In genomic region chr17:32386844-32387243, GRCh38 we compare ENCODE assay signal across 23 cellular contexts. TPM values are rescaled to one million over a fixed set of nuclear protein-coding genes. Genes with fewer than 3 reads are reported as not detected.
DNase-seq lines count a peak whose midpoint lies in the region; ATAC-seq and TF ChIP-seq lines count a peak whose summit lies in the region.
"Had no signal": no experiment of that assay in that cellular context is flagged by ENCODE, and none has a peak within 500 bp of the region (broad histone marks: within the 10 kb centered on the region; RNA-seq: fewer than 3 reads in every experiment).

No MANE protein-coding gene starts in this region.

- no peak overlapping the region for H3K4me3 Mint-ChIP-seq in activated T-cell treated with anti-CD3 and anti-CD28 coated beads, Interleukin-2, amount 50 U/mL, for 72 hours
- H3K4me3 Mint-ChIP-seq: activated B cell treated with CpG ODN at 0.5 μM for 24 hours; activated T-helper 1 cell treated with anti-CD3 and anti-CD28 coated beads, Interleukin-12 subunit alpha, Interleukin-12 subunit beta, Interleukin-2, Interleukin-4 antibody, amounts not matched to agents 30 ng/mL and 10 ng/mL and 1 ng/mL, durations not matched to agents 14 hours and 24 hours and 36 hours; stimulated activated memory B cell treated with anti-CD40 and anti-IgM and Interleukin-4, amounts not matched to agents 10 μg/mL and 1 μg/mL and 100 μg/mL, for 72 hours had no signal

- no peak for DNase-seq in activated T-cell treated with anti-CD3 and anti-CD28 coated beads, Interleukin-2, amount 50 U/mL, for 72 hours
- no peak for DNase-seq in activated T-cell treated with anti-CD3 and anti-CD28 coated beads, Interleukin-2, amount 50 U/mL, for 48 hours
- DNase-seq in RWPE2 (ENCODE audit: low spot score) (no peak), fibroblast of mammary gland (ENCODE audit: low read depth) (peak; percentile 25), renal cortical epithelial cell (ENCODE audit: low read depth) (peak; percentile 49), SHP77 treated with DMSO at 0.1 percent for 48 hours (lab: John Stamatoyannopoulos, UW) (no peak), NCI-H1694 treated with DMSO at 0.1 percent for 48 hours (lab: John Stamatoyannopoulos, UW) (no peak), globus pallidus (ENCODE audit: low spot score) (no peak)
- DNase-seq: activated B cell treated with CpG ODN at 0.5 μM for 24 hours; effector memory CD4-positive, alpha-beta T cell; midbrain; NCI-H1105; NCI-H2081; NCI-H510A treated with DMSO at 0.1 percent for 48 hours; RPMI8226; stimulated activated CD4-positive, alpha-beta T cell treated with anti-CD3 and anti-CD28 coated beads, Interleukin-1b, Interleukin-23, amount 100 ng/mL, for 48 hours; T-helper 9 cell; testis had no signal

- H3K36me3 Mint-ChIP-seq in activated T-cell treated with anti-CD3 and anti-CD28 coated beads, Interleukin-2, amount 50 U/mL, for 72 hours (ENCODE audit: insufficient read depth in 2 of 2) = peaks cover 4 to 9% of the 10 kb centered on the region in 2 donors

- no peaks in the 10 kb centered on the region for H3K27me3 ChIP-seq in RWPE2 (ENCODE audit: insufficient read depth, poor library complexity, severe bottlenecking)
- H3K27me3 ChIP-seq: BLaER1 treated with 17β-estradiol and CSF1 and Interleukin-3, amounts not matched to agents 10 nM and 100 nM; testis; vagina had no signal

- no peaks in the 10 kb centered on the region for H3K4me1 ChIP-seq in RWPE2 (ENCODE audit: insufficient read depth, poor library complexity, severe bottlenecking)
- H3K4me1 ChIP-seq: testis, vagina had no signal

- no peak overlapping the region for H3K4me3 ChIP-seq in RWPE2 (ENCODE audit: severe bottlenecking)
- no peak overlapping the region for H3K4me3 ChIP-seq in fibroblast of mammary gland (ENCODE audit: control insufficient read depth, low read depth, low read length)
- H3K4me3 ChIP-seq: BLaER1 treated with 17β-estradiol and CSF1 and Interleukin-3, amounts not matched to agents 10 nM and 100 nM; skin epidermis; testis; vagina had no signal

- peak; percentile 61 to 66 for ATAC-seq in activated T-cell treated with anti-CD3 and anti-CD28 coated beads, Interleukin-2, amount 50 U/mL, for 72 hours (replicated peaks in 1 of 2)
- peak; percentile 83 for ATAC-seq in RWPE2 (ENCODE audit: low read depth)
- ATAC-seq: stimulated activated memory B cell treated with anti-CD40 and anti-IgM and Interleukin-4, amounts not matched to agents 10 μg/mL and 1 μg/mL and 100 μg/mL, for 72 hours had no signal

- H3K9me3 Mint-ChIP-seq in activated T-cell treated with anti-CD3 and anti-CD28 coated beads, Interleukin-2, amount 50 U/mL, for 72 hours = no peaks in the 10 kb centered on the region
- H3K9me3 Mint-ChIP-seq: activated B cell treated with CpG ODN at 0.5 μM for 24 hours; activated T-helper 1 cell treated with anti-CD3 and anti-CD28 coated beads, Interleukin-12 subunit alpha, Interleukin-12 subunit beta, Interleukin-2, Interleukin-4 antibody, amounts not matched to agents 30 ng/mL and 10 ng/mL and 1 ng/mL, durations not matched to agents 14 hours and 24 hours and 36 hours; stimulated activated memory B cell treated with anti-CD40 and anti-IgM and Interleukin-4, amounts not matched to agents 10 μg/mL and 1 μg/mL and 100 μg/mL, for 72 hours had no signal

- H3K4me1 Mint-ChIP-seq in activated T-cell treated with anti-CD3 and anti-CD28 coated beads, Interleukin-2, amount 50 U/mL, for 72 hours (ENCODE audit: low read depth) = peaks cover 11% of the 10 kb centered on the region
- H3K4me1 Mint-ChIP-seq: activated B cell treated with CpG ODN at 0.5 μM for 24 hours; stimulated activated memory B cell treated with anti-CD40 and anti-IgM and Interleukin-4, amounts not matched to agents 10 μg/mL and 1 μg/mL and 100 μg/mL, for 72 hours had no signal

- no peaks in the 10 kb centered on the region for H3K27me3 Mint-ChIP-seq in activated T-cell treated with anti-CD3 and anti-CD28 coated beads, Interleukin-2, amount 50 U/mL, for 72 hours (ENCODE audit: low read depth)
- H3K27me3 Mint-ChIP-seq: activated B cell treated with CpG ODN at 0.5 μM for 24 hours; stimulated activated memory B cell treated with anti-CD40 and anti-IgM and Interleukin-4, amounts not matched to agents 10 μg/mL and 1 μg/mL and 100 μg/mL, for 72 hours had no signal

- H3K27ac ChIP-seq in RWPE2 (ENCODE audit: poor library complexity, severe bottlenecking) = no peak overlapping the region
- H3K27ac ChIP-seq: BLaER1 treated with 17β-estradiol and CSF1 and Interleukin-3, amounts not matched to agents 10 nM and 100 nM; skin epidermis; testis; vagina had no signal

- H3K9me3 ChIP-seq in RWPE2 (ENCODE audit: severe bottlenecking) = no peaks in the 10 kb centered on the region
- H3K9me3 ChIP-seq: BLaER1 treated with 17β-estradiol and CSF1 and Interleukin-3, amounts not matched to agents 10 nM and 100 nM; testis; vagina had no signal

- peaks cover 13% of the 10 kb centered on the region for H3K36me3 ChIP-seq in RWPE2 (ENCODE audit: low read depth)
- H3K36me3 ChIP-seq: vagina had no signal

- H3K27ac Mint-ChIP-seq in activated T-cell treated with anti-CD3 and anti-CD28 coated beads, Interleukin-2, amount 50 U/mL, for 72 hours = peak overlapping the region; percentile 10
- H3K27ac Mint-ChIP-seq: activated B cell treated with CpG ODN at 0.5 μM for 24 hours; activated T-helper 1 cell treated with anti-CD3 and anti-CD28 coated beads, Interleukin-12 subunit alpha, Interleukin-12 subunit beta, Interleukin-2, Interleukin-4 antibody, amounts not matched to agents 30 ng/mL and 10 ng/mL and 1 ng/mL, durations not matched to agents 14 hours and 24 hours and 36 hours; stimulated activated memory B cell treated with anti-CD40 and anti-IgM and Interleukin-4, amounts not matched to agents 10 μg/mL and 1 μg/mL and 100 μg/mL, for 72 hours had no signal

- TF ChIP-seq CTCF in RWPE2 (IDR thresholded peaks at IDR 0.05; ENCODE audit: poor library complexity, severe bottlenecking) (no peak), fibroblast of mammary gland (conservative IDR thresholded peaks at IDR 0.05; ENCODE audit: control insufficient read depth, insufficient read depth, low read depth, low read length) (no peak)

RNA-seq across cellular contexts. Expression of gene ZNF207, which starts 36.9 kb away (rescaled TPM):
- total RNA-seq in activated T-cell treated with anti-CD3 and anti-CD28 coated beads, Interleukin-2, amount 50 U/mL, for 72 hours = 100 to 1,000 TPM; 181 to 188 TPM
- total RNA-seq in renal cortical epithelial cell = 120 and 128 TPM in 2 replicates

RNA-seq across cellular contexts. Expression of gene C17orf75, which starts 44.9 kb away (rescaled TPM):
- 10 to 100 TPM; 32.6 to 40.0 TPM for total RNA-seq in activated T-cell treated with anti-CD3 and anti-CD28 coated beads, Interleukin-2, amount 50 U/mL, for 72 hours
- 15.6 and 21.0 TPM in 2 replicates for total RNA-seq in renal cortical epithelial cell

RNA-seq across cellular contexts. Expression of gene PSMD11, which starts 57.5 kb away (rescaled TPM):
- 100 to 1,000 TPM; 131 to 134 TPM for total RNA-seq in activated T-cell treated with anti-CD3 and anti-CD28 coated beads, Interleukin-2, amount 50 U/mL, for 72 hours
- total RNA-seq in renal cortical epithelial cell = 79.4 and 97.3 TPM in 2 replicates

Comparison
In these comparisons a context has a peak if more than half of its experiments do, and no peak if none do; other contexts are left out.
1. DNase-seq: peak in fibroblast of mammary gland (single experiment) and renal cortical epithelial cell (single experiment); none in activated T-cell treated with anti-CD3 and anti-CD28 coated beads, Interleukin-2, amount 50 U/mL, for 72 hours (0 of 2), activated T-cell treated with anti-CD3 and anti-CD28 coated beads, Interleukin-2, amount 50 U/mL, for 48 hours (0 of 2), RWPE2 (single experiment), SHP77 treated with DMSO at 0.1 percent for 48 hours (single experiment), NCI-H1694 treated with DMSO at 0.1 percent for 48 hours (single experiment) and globus pallidus (single experiment).